In the genomic region with DNA sequence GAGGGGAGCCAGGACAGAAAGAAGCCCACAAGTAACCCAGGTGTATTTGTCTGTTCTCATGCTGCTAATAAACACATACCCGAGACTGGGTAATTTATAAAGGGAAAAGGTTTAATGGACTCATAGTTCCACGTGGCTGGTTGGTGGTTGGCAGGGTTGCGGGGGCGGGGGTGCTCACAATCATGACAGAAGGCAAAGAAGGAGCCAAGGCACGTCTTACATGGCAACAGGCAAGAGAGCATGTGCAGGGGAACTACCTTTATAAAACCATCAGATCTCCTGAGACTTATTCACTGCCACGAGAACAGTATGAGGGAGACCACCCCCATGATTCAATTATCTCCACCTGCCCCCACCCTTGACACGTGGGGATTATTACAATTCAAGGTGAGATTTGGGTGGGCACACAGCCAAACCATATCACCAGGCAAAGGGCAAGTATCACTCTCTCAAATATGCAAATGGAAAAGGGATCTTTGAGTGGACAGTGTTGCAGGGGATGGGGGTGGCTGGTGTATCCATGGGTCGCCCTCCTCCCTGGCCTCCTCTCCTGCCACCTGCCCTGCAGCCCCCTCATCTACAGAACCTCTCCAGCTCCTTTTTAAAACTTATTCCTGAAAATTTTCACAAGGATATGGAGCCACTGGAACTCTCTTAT, we compare ENCODE assay signal across 8 cellular contexts. TPM values are rescaled to one million over a fixed set of nuclear protein-coding genes. Genes with fewer than 3 reads are reported as not detected.
DNase-seq lines count a peak whose midpoint lies in the region; ATAC-seq, FAIRE-seq and TF ChIP-seq lines count a peak whose summit lies in the region.
"Not testable (repeated sequence)": the region's sequence is repeated elsewhere in the genome, so short reads cannot be mapped to it uniquely, and the experiment has no call there.
"Had no signal": no experiment of that assay in that cellular context is flagged by ENCODE, and none has a peak within 500 bp of the region (broad histone marks: within the 10 kb centered on the region; RNA-seq: fewer than 3 reads in every experiment).

No MANE protein-coding gene starts in this region.

- DNase-seq in GM12891 (ENCODE audit: insufficient read length, low spot score); WTC11 (ENCODE audit: low spot score); activated CD8-positive, alpha-beta memory T cell treated with anti-CD3 and anti-CD28 coated beads, Interleukin-2, amount 10 ng/mL, durations not matched to agents 7 days and 5 days; endodermal cell; stimulated activated effector memory CD8-positive, alpha-beta T cell treated with anti-CD3 and anti-CD28 coated beads, Interleukin-12 subunit alpha, Interleukin-12 subunit beta, amount 100 ng/mL, for 72 hours (ENCODE audit: low spot score in 2 of 2): not testable (repeated sequence)
- DNase-seq in psoas muscle = peak in 1 of 2 donors; percentile 75

- not testable (repeated sequence) for H3K9ac ChIP-seq in endodermal cell (ENCODE audit: extremely low read depth, low read length, poor library complexity, severe bottlenecking)

- H3K4me1 ChIP-seq in endodermal cell (ENCODE audit: control insufficient read depth, insufficient read depth, low read length) = not testable (repeated sequence)
- peaks cover 34% of the 10 kb centered on the region for H3K4me1 ChIP-seq in psoas muscle

- not testable (repeated sequence) for H3K4me1 Mint-ChIP-seq in WTC11; activated CD8-positive, alpha-beta memory T cell treated with anti-CD3 and anti-CD28 coated beads, Interleukin-2, amount 10 ng/mL, durations not matched to agents 7 days and 5 days
- peaks cover 49% of the 10 kb centered on the region for H3K4me1 Mint-ChIP-seq in activated naive CD4-positive, alpha-beta T cell treated with anti-CD3 and anti-CD28 coated beads, Interleukin-2, amount 50 U/mL, for 24 hours
- H3K4me1 Mint-ChIP-seq in endodermal cell = peaks cover 16% of the 10 kb centered on the region
- H3K4me1 Mint-ChIP-seq in stimulated activated effector memory CD8-positive, alpha-beta T cell treated with anti-CD3 and anti-CD28 coated beads, Interleukin-12 subunit alpha, Interleukin-12 subunit beta, amount 100 ng/mL, for 72 hours = peaks cover 45% of the 10 kb centered on the region

- H3K27me3 ChIP-seq in endodermal cell (ENCODE audit: control insufficient read depth, insufficient read depth, low read length, poor library complexity, severe bottlenecking); psoas muscle (ENCODE audit: insufficient read depth in 3 of 3, low read length in 2 of 3): not testable (repeated sequence)

- TF ChIP-seq POLR2A in GM12891 (IDR thresholded peaks at IDR 0.05; ENCODE audit: low read depth, low read length) = peak; percentile 49

- ATAC-seq in WTC11; activated CD8-positive, alpha-beta memory T cell treated with anti-CD3 and anti-CD28 coated beads, Interleukin-2, amount 10 ng/mL, durations not matched to agents 7 days and 5 days: not testable (repeated sequence)
- peak in 3 of 4 donors; percentile 18 to 22 (median 18) for ATAC-seq in psoas muscle
- ATAC-seq in stimulated activated effector memory CD8-positive, alpha-beta T cell treated with anti-CD3 and anti-CD28 coated beads, Interleukin-12 subunit alpha, Interleukin-12 subunit beta, amount 100 ng/mL, for 72 hours = peak; percentile 68

- not testable (repeated sequence) for H3K27ac ChIP-seq in endodermal cell (ENCODE audit: low read depth, low read length)
- H3K27ac ChIP-seq in psoas muscle = peak overlapping the region; percentile 96

- H3K36me3 Mint-ChIP-seq in WTC11 (peaks cover 12% of the 10 kb centered on the region), endodermal cell (ENCODE audit: low read depth) (peaks cover 39% of the 10 kb centered on the region)
- H3K36me3 Mint-ChIP-seq in activated CD8-positive, alpha-beta memory T cell treated with anti-CD3 and anti-CD28 coated beads, Interleukin-2, amount 10 ng/mL, durations not matched to agents 7 days and 5 days = peaks cover 38% of the 10 kb centered on the region
- peaks cover 10% of the 10 kb centered on the region for H3K36me3 Mint-ChIP-seq in activated naive CD4-positive, alpha-beta T cell treated with anti-CD3 and anti-CD28 coated beads, Interleukin-2, amount 50 U/mL, for 24 hours
- H3K36me3 Mint-ChIP-seq in stimulated activated effector memory CD8-positive, alpha-beta T cell treated with anti-CD3 and anti-CD28 coated beads, Interleukin-12 subunit alpha, Interleukin-12 subunit beta, amount 100 ng/mL, for 72 hours = peaks cover 68% of the 10 kb centered on the region

- FAIRE-seq in GM12891 (lab: Jason Lieb, UNC) = not testable (repeated sequence)

- peaks cover 42% of the 10 kb centered on the region for H3K36me3 ChIP-seq in endodermal cell (ENCODE audit: control insufficient read depth, insufficient read depth, low read length)
- H3K36me3 ChIP-seq in psoas muscle (ENCODE audit: insufficient read depth in 1 of 2, low read depth in 1 of 2) = peaks cover 0 to 37% of the 10 kb centered on the region in 2 donors

- CTCF ChIA-PET in WTC11 (lab: Charles Lee) = interaction anchor here (0.9 kb wide), 1 partner anchor 102 kb away, joined by 3 read pairs; no protein-coding TSS in a partner anchor
- CTCF ChIA-PET in activated CD8-positive, alpha-beta memory T cell treated with anti-CD3 and anti-CD28 coated beads, Interleukin-2, amount 10 ng/mL, durations not matched to agents 7 days and 5 days (lab: Charles Lee) = not testable (repeated sequence)

- H3K27ac Mint-ChIP-seq in WTC11 (0 out of 2 replicates have a peak overlapping the region, but pooled peaks have one; percentile 68), endodermal cell (peak overlapping the region; percentile 10)
- peak overlapping the region; percentile 46 for H3K27ac Mint-ChIP-seq in activated CD8-positive, alpha-beta memory T cell treated with anti-CD3 and anti-CD28 coated beads, Interleukin-2, amount 10 ng/mL, durations not matched to agents 7 days and 5 days
- peak overlapping the region; percentile 70 for H3K27ac Mint-ChIP-seq in activated naive CD4-positive, alpha-beta T cell treated with anti-CD3 and anti-CD28 coated beads, Interleukin-2, amount 50 U/mL, for 24 hours
- H3K27ac Mint-ChIP-seq in stimulated activated effector memory CD8-positive, alpha-beta T cell treated with anti-CD3 and anti-CD28 coated beads, Interleukin-12 subunit alpha, Interleukin-12 subunit beta, amount 100 ng/mL, for 72 hours = peak overlapping the region; percentile 65

- H3K27me3 Mint-ChIP-seq in WTC11 (ENCODE audit: low read depth); activated CD8-positive, alpha-beta memory T cell treated with anti-CD3 and anti-CD28 coated beads, Interleukin-2, amount 10 ng/mL, durations not matched to agents 7 days and 5 days; activated naive CD4-positive, alpha-beta T cell treated with anti-CD3 and anti-CD28 coated beads, Interleukin-2, amount 50 U/mL, for 24 hours; endodermal cell (ENCODE audit: insufficient read depth): not testable (repeated sequence)

- H3K4me3 ChIP-seq in endodermal cell (ENCODE audit: low read length); psoas muscle: not testable (repeated sequence)

- H3K9me3 Mint-ChIP-seq in WTC11; activated CD8-positive, alpha-beta memory T cell treated with anti-CD3 and anti-CD28 coated beads, Interleukin-2, amount 10 ng/mL, durations not matched to agents 7 days and 5 days (ENCODE audit: low read depth); activated naive CD4-positive, alpha-beta T cell treated with anti-CD3 and anti-CD28 coated beads, Interleukin-2, amount 50 U/mL, for 24 hours; endodermal cell; stimulated activated effector memory CD8-positive, alpha-beta T cell treated with anti-CD3 and anti-CD28 coated beads, Interleukin-12 subunit alpha, Interleukin-12 subunit beta, amount 100 ng/mL, for 72 hours: not testable (repeated sequence)

- not testable (repeated sequence) for H3K9me3 ChIP-seq in endodermal cell (ENCODE audit: control insufficient read depth, low read length); psoas muscle

- intact Hi-C loops in psoas muscle (cut with DNase I) = loop anchor here in 1 of 2 donors (10.0 kb wide), 1 partner anchor 110 kb away; no protein-coding TSS in a partner anchor

- H3K4me3 Mint-ChIP-seq in WTC11; activated CD8-positive, alpha-beta memory T cell treated with anti-CD3 and anti-CD28 coated beads, Interleukin-2, amount 10 ng/mL, durations not matched to agents 7 days and 5 days; activated naive CD4-positive, alpha-beta T cell treated with anti-CD3 and anti-CD28 coated beads, Interleukin-2, amount 50 U/mL, for 24 hours; endodermal cell; stimulated activated effector memory CD8-positive, alpha-beta T cell treated with anti-CD3 and anti-CD28 coated beads, Interleukin-12 subunit alpha, Interleukin-12 subunit beta, amount 100 ng/mL, for 72 hours: not testable (repeated sequence)

- POLR2A ChIA-PET in WTC11 (lab: Charles Lee) = not testable (repeated sequence)

- TF ChIP-seq CTCF in WTC11 (IDR thresholded peaks at IDR 0.05); endodermal cell (conservative IDR thresholded peaks at IDR 0.05); psoas muscle (IDR thresholded peaks at IDR 0.05): not testable (repeated sequence)

- 90 to 100% methylated on average over 2 to 8 of the region's 8 CpGs for WGBS in endodermal cell (ENCODE audit: insufficient coverage in 1 of 2, insufficient read length in 1 of 2), 2 experiments
- 40 to 54% (median 47%) methylated on average over 8 of the region's 8 CpGs for WGBS in psoas muscle, 3 donors

RNA-seq across cellular contexts. Expression of gene PVRIG, which starts 15.0 kb away (rescaled TPM):
- 9.5 TPM for polyA plus RNA-seq in GM12891 (2012; ENCODE audit: low read depth, missing spikeins)
- total RNA-seq in WTC11 (2021) (0.37 to 0.55 TPM in 2 of 3 replicates, not detected in the other), endodermal cell (not detected), psoas muscle (under 1 TPM in 1 of 4 donors, not detected in 3; 0.61 TPM)
- total RNA-seq in activated CD8-positive, alpha-beta memory T cell treated with anti-CD3 and anti-CD28 coated beads, Interleukin-2, amount 10 ng/mL, durations not matched to agents 7 days and 5 days = 10 to 100 TPM; 45.2 to 63.2 TPM
- not detected for polyA plus RNA-seq in endodermal cell (2013, experiment 1 of 2)
- polyA plus RNA-seq in endodermal cell (2013, experiment 2 of 2) = not detected
- under 1 TPM; 0.05 to 0.14 (median 0.06) TPM for polyA plus RNA-seq in psoas muscle
- total RNA-seq: PC-3 had no signal

RNA-seq across cellular contexts. Expression of gene STAG3, which starts 57.1 kb away (rescaled TPM):
- 278 TPM for polyA plus RNA-seq in GM12891 (2012; ENCODE audit: low read depth, missing spikeins)
- total RNA-seq in WTC11 (2021) = 5.2 to 7.6 TPM (median 5.5 TPM) in 3 replicates
- 10 to 100 TPM in 1 of 2 experiments, 1 to 10 TPM in 1; 8.1 to 20.2 TPM for total RNA-seq in activated CD8-positive, alpha-beta memory T cell treated with anti-CD3 and anti-CD28 coated beads, Interleukin-2, amount 10 ng/mL, durations not matched to agents 7 days and 5 days
- 1 to 10 TPM; 1.2 to 3.3 TPM for total RNA-seq in endodermal cell
- polyA plus RNA-seq in endodermal cell (2013, experiment 1 of 2) = 1.4 TPM
- 1.7 TPM for polyA plus RNA-seq in endodermal cell (2013, experiment 2 of 2)
- total RNA-seq in psoas muscle = under 1 TPM; 0.25 to 0.82 (median 0.47) TPM
- polyA plus RNA-seq in psoas muscle = under 1 TPM; 0.18 to 0.86 (median 0.51) TPM

RNA-seq across cellular contexts. Expression of gene GPC2, which starts 57.6 kb away (rescaled TPM):
- polyA plus RNA-seq in GM12891 (2012; ENCODE audit: low read depth, missing spikeins) = 1.4 TPM
- total RNA-seq in WTC11 (2021) (52.1 to 63.9 TPM (median 63.0 TPM) in 3 replicates), endodermal cell (10 to 100 TPM; 39.3 to 56.1 TPM), psoas muscle (under 1 TPM; 0.16 to 0.77 (median 0.36) TPM)
- total RNA-seq in activated CD8-positive, alpha-beta memory T cell treated with anti-CD3 and anti-CD28 coated beads, Interleukin-2, amount 10 ng/mL, durations not matched to agents 7 days and 5 days = 1 to 10 TPM; 2.9 to 6.2 TPM
- 130 TPM for polyA plus RNA-seq in endodermal cell (2013, experiment 1 of 2)
- 122 TPM for polyA plus RNA-seq in endodermal cell (2013, experiment 2 of 2)
- under 1 TPM; 0.30 to 0.38 (median 0.33) TPM for polyA plus RNA-seq in psoas muscle

Comparison
In these comparisons a context has a peak if more than half of its experiments do, and no peak if none do; other contexts are left out.
1. H3K27ac Mint-ChIP-seq: peak in every context shown above with its lines; median percentile 70 in activated naive CD4-positive, alpha-beta T cell treated with anti-CD3 and anti-CD28 coated beads, Interleukin-2, amount 50 U/mL, for 24 hours; 68 in WTC11; 65 in stimulated activated effector memory CD8-positive, alpha-beta T cell treated with anti-CD3 and anti-CD28 coated beads, Interleukin-12 subunit alpha, Interleukin-12 subunit beta, amount 100 ng/mL, for 72 hours; 46 in activated CD8-positive, alpha-beta memory T cell treated with anti-CD3 and anti-CD28 coated beads, Interleukin-2, amount 10 ng/mL, durations not matched to agents 7 days and 5 days; 10 in endodermal cell.
2. RNA of gene PVRIG, which starts 15.0 kb away (total RNA-seq): 45.2 to 63.2 TPM in activated CD8-positive, alpha-beta memory T cell treated with anti-CD3 and anti-CD28 coated beads, Interleukin-2, amount 10 ng/mL, durations not matched to agents 7 days and 5 days; 0.37 to 0.55 TPM in WTC11, not detected in endodermal cell and 0.61 TPM in psoas muscle; every median in the first group is over 10 times any median in the second.